In genomic region chr2:21822505-21822904, GRCh38 we compare ENCODE assay signal across 21 cellular contexts.
"Had no signal": no experiment of that assay in that cellular context is flagged by ENCODE, and none has a peak within 500 bp of the region (broad histone marks: within the 10 kb centered on the region; RNA-seq: fewer than 3 reads in every experiment).

No MANE protein-coding gene starts in this region.

- H3K9me3 ChIP-seq: heart right ventricle, mucosa of descending colon, neutrophil, psoas muscle, right lobe of liver, suprapubic skin, thyroid gland, upper lobe of left lung, uterus had no signal

- H3K4me1 ChIP-seq: psoas muscle, right lobe of liver, suprapubic skin, thyroid gland, upper lobe of left lung, uterus had no signal

- DNase-seq: effector memory CD4-positive, alpha-beta T cell; heart right ventricle; hypothalamus; mammary epithelial cell; mucosa of descending colon; naive thymus-derived CD8-positive, alpha-beta T cell; psoas muscle; right lobe of liver; stimulated activated CD4-positive, alpha-beta T cell treated with anti-CD3 and anti-CD28 coated beads, Interleukin-4, amount 100 ng/mL, for 1 hour; stimulated activated CD8-positive, alpha-beta memory T cell treated with anti-CD3 and anti-CD28 coated beads, Interleukin-4, amount 100 ng/mL, for 48 hours; stimulated activated naive CD8-positive, alpha-beta T cell treated with anti-CD3 and anti-CD28 coated beads, Interleukin-15, Interleukin-2, amounts not matched to agents 100 U/mL and 50 U/mL, for 24 hours; thyroid gland; upper lobe of left lung; uterus had no signal

- H3K4me3 ChIP-seq: heart right ventricle, mucosa of descending colon, psoas muscle, right lobe of liver, suprapubic skin, thyroid gland, upper lobe of left lung, uterus had no signal

- H3K27ac ChIP-seq: heart right ventricle, neutrophil, psoas muscle, right lobe of liver, suprapubic skin, thyroid gland, upper lobe of left lung, uterus had no signal

- H3K36me3 ChIP-seq: heart right ventricle, neutrophil, right lobe of liver, suprapubic skin, thyroid gland, upper lobe of left lung, uterus had no signal

- H3K27me3 ChIP-seq: heart right ventricle, neutrophil, right lobe of liver, suprapubic skin, thyroid gland, upper lobe of left lung, uterus had no signal

- FAIRE-seq: frontal cortex, islet of Langerhans had no signal

- ATAC-seq: esophagus mucosa; heart right ventricle; left lobe of liver; mucosa of descending colon; naive thymus-derived CD8-positive, alpha-beta T cell; psoas muscle; right lobe of liver; stimulated activated effector memory CD8-positive, alpha-beta T cell treated with anti-CD3 and anti-CD28 coated beads, Interleukin-12 subunit alpha, Interleukin-12 subunit beta, amount 100 ng/mL, for 72 hours; stimulated activated naive CD8-positive, alpha-beta T cell treated with anti-CD3 and anti-CD28 coated beads, Interleukin-15, Interleukin-2, amounts not matched to agents 100 U/mL and 50 U/mL, for 24 hours had no signal
